Comparison of ENCODE assay signal across 19 cellular contexts in genomic region chr14:22641851-22642250, GRCh38. TPM values are rescaled to one million over a fixed set of nuclear protein-coding genes. Genes with fewer than 3 reads are reported as not detected.
DNase-seq lines count a peak whose midpoint lies in the region; ATAC-seq, FAIRE-seq and TF ChIP-seq lines count a peak whose summit lies in the region.
"Had no signal": no experiment of that assay in that cellular context is flagged by ENCODE, and none has a peak within 500 bp of the region (broad histone marks: within the 10 kb centered on the region; RNA-seq: fewer than 3 reads in every experiment).

No MANE protein-coding gene starts in this region.

- TF ChIP-seq CTCF in Calu3 (IDR thresholded peaks at IDR 0.05; ENCODE audit: unreplicated experiment) (no peak), GM12878 (IDR thresholded peaks at IDR 0.05 in 2 of 3, conservative IDR thresholded peaks at IDR 0.05 in 1 of 3; ENCODE audit: control insufficient read depth in 2 of 3, extremely low read depth in 1 of 3, insufficient read depth in 1 of 3, low read depth in 3 of 3, low read length in 3 of 3) (no peak), HepG2 (CRISPR knock-in tag; IDR thresholded peaks at IDR 0.05) (no peak), gastroesophageal sphincter (IDR thresholded peaks at IDR 0.05) (no peak), heart left ventricle (IDR thresholded peaks at IDR 0.05) (no peak), suprapubic skin (IDR thresholded peaks at IDR 0.05) (no peak)

- H3K9ac ChIP-seq in GM12878 (ENCODE audit: control insufficient read depth, insufficient read depth, low read length) (no peak overlapping the region), HepG2 (ENCODE audit: insufficient read depth, low read depth, low read length) (no peak overlapping the region)
- H3K9ac ChIP-seq: BLaER1 treated with 17β-estradiol and CSF1 and Interleukin-3, amounts not matched to agents 10 nM and 100 nM had no signal

- TF ChIP-seq RAD21 in GM12878 (IDR thresholded peaks at IDR 0.05; ENCODE audit: insufficient read depth, low read depth, low read length) (no peak), HepG2 (CRISPR knock-in tag; IDR thresholded peaks at IDR 0.05) (no peak)

- H3K4me3 ChIP-seq in GM12878 = no peak overlapping the region
- no peak overlapping the region for H3K4me3 ChIP-seq in HepG2 (replicated peaks in 1 of 3; ENCODE audit: insufficient read depth in 1 of 3, low read depth in 2 of 3, low read length in 3 of 3)
- no peak overlapping the region for H3K4me3 ChIP-seq in gastroesophageal sphincter
- H3K4me3 ChIP-seq in heart left ventricle = no peak overlapping the region
- H3K4me3 ChIP-seq in suprapubic skin = no peak overlapping the region
- H3K4me3 ChIP-seq: BLaER1 treated with 17β-estradiol and CSF1 and Interleukin-3, amounts not matched to agents 10 nM and 100 nM; SJSA1 had no signal

- RAD21 ChIA-PET in GM12878 (lab: Charles Lee; ENCODE audit: unreplicated experiment) = interaction anchor here (1.2 to 2.0 kb wide), 2 partner anchors 70 to 71 kb away, joined by 3 to 7 read pairs; no protein-coding TSS in a partner anchor

- no peak overlapping the region for H3K27ac ChIP-seq in GM12878 (ENCODE audit: control insufficient read depth, insufficient read depth)
- H3K27ac ChIP-seq in HepG2 (ENCODE audit: extremely low read length, insufficient read depth, low read length) = no peak overlapping the region
- no peak overlapping the region for H3K27ac ChIP-seq in gastroesophageal sphincter
- H3K27ac ChIP-seq in heart left ventricle = no peak overlapping the region
- no peak overlapping the region for H3K27ac ChIP-seq in suprapubic skin
- H3K27ac ChIP-seq: BLaER1 treated with 17β-estradiol and CSF1 and Interleukin-3, amounts not matched to agents 10 nM and 100 nM; SJSA1 had no signal

- peak; percentile 7 for DNase-seq in Calu3
- DNase-seq in LoVo (ENCODE audit: low spot score) = peak; percentile 73
- no peak for DNase-seq in GM12878 (ENCODE audit: low read depth, low spot score)
- DNase-seq in HepG2 (ENCODE audit: low spot score) = no peak
- DNase-seq in heart left ventricle = no peak
- no peak for DNase-seq in NK-92 (lab: John Stamatoyannopoulos, UW; ENCODE audit: unreplicated experiment)
- DNase-seq in suprapubic skin (ENCODE audit: low spot score in 2 of 2) = no peak
- DNase-seq: CD8-positive, alpha-beta memory T cell; GF-D8; H7; NCI-H1436 treated with DMSO at 0.1 percent for 48 hours; NCI-H2081 treated with DMSO at 0.1 percent for 48 hours; NCI-H510A treated with DMSO at 0.1 percent for 48 hours; NCI-H82 had no signal

- no peaks in the 10 kb centered on the region for H3K9me3 Mint-ChIP-seq in Calu3 (ENCODE audit: low read depth, unreplicated experiment)
- H3K9me3 Mint-ChIP-seq: CD8-positive, alpha-beta memory T cell had no signal

- POLR2A ChIA-PET in GM12878 (lab: Charles Lee) (no interaction called here), HepG2 (lab: Yijun Ruan, JAX) (interaction anchor here (0.7 kb wide), 1 partner anchor 132 kb away, joined by 3 read pairs; no protein-coding TSS in a partner anchor)

- no peaks in the 10 kb centered on the region for H3K27me3 Mint-ChIP-seq in Calu3 (ENCODE audit: unreplicated experiment)
- H3K27me3 Mint-ChIP-seq: CD8-positive, alpha-beta memory T cell had no signal

- TF ChIP-seq POLR2A in GM12878 (IDR thresholded peaks at IDR 0.05; ENCODE audit: low read depth, low read length) = no peak
- no peak for TF ChIP-seq POLR2A in HepG2 (IDR thresholded peaks at IDR 0.05; ENCODE audit: insufficient read depth in 1 of 2, low read depth in 2 of 2, low read length in 2 of 2)
- TF ChIP-seq POLR2A in gastroesophageal sphincter (IDR thresholded peaks at IDR 0.05) = no peak
- no peak for TF ChIP-seq POLR2A in heart left ventricle (IDR thresholded peaks at IDR 0.05)
- no peak for TF ChIP-seq POLR2A in suprapubic skin (IDR thresholded peaks at IDR 0.05)

- H2AFZ ChIP-seq in GM12878 (ENCODE audit: control insufficient read depth, low read depth, low read length) (no peak overlapping the region), HepG2 (ENCODE audit: low read length) (no peak overlapping the region)

- ATAC-seq in GM12878 (no peak), HepG2 (peak; percentile 51), gastroesophageal sphincter (no peak), heart left ventricle (no peak)

- 15% methylated on average over 3 of the region's 3 CpGs for WGBS in GM12878 (ENCODE audit: insufficient coverage, insufficient replicate concordance, low lambda C conversion rate, missing lambda C conversion rate)
- WGBS in HepG2 (ENCODE audit: low lambda C conversion rate) = 3% methylated on average over 3 of the region's 3 CpGs
- 42 to 52% methylated on average over 2 to 3 of the region's 3 CpGs for WGBS in gastroesophageal sphincter (ENCODE audit: low coverage in 1 of 2), 2 donors
- WGBS in heart left ventricle, 4 donors = 40 to 58% (median 53%) methylated on average over 3 of the region's 3 CpGs
- WGBS in suprapubic skin = 64% methylated on average over 3 of the region's 3 CpGs

- H3K36me3 ChIP-seq in GM12878 (ENCODE audit: control insufficient read depth in 2 of 2, insufficient read depth in 2 of 2, low read length in 1 of 2) (no peaks in the 10 kb centered on the region), HepG2 (replicated peaks in 1 of 2; ENCODE audit: control insufficient read depth in 1 of 2, insufficient read depth in 2 of 2, low read length in 2 of 2) (no peaks in the 10 kb centered on the region), gastroesophageal sphincter (no peaks in the 10 kb centered on the region), heart left ventricle (no peaks in the 10 kb centered on the region), suprapubic skin (no peaks in the 10 kb centered on the region)
- H3K36me3 ChIP-seq: BLaER1 treated with 17β-estradiol and CSF1 and Interleukin-3, amounts not matched to agents 10 nM and 100 nM; SJSA1 had no signal

- TF ChIP-seq EP300 in GM12878 (IDR thresholded peaks at IDR 0.05; ENCODE audit: borderline replicate concordance in 1 of 2, control insufficient read depth in 1 of 2, low read depth in 2 of 2, low read length in 2 of 2) (no peak), HepG2 (IDR thresholded peaks at IDR 0.05; ENCODE audit: low read depth in 2 of 2, low read length in 2 of 2) (no peak), HepG2 (CRISPR knock-in tag; IDR thresholded peaks at IDR 0.05; ENCODE audit: borderline replicate concordance) (no peak), gastroesophageal sphincter (IDR thresholded peaks at IDR 0.05) (no peak), suprapubic skin (IDR thresholded peaks at IDR 0.05) (no peak)

- no peaks in the 10 kb centered on the region for H3K4me1 ChIP-seq in GM12878 (ENCODE audit: control insufficient read depth, insufficient read depth, low read length)
- H3K4me1 ChIP-seq in HepG2 (ENCODE audit: insufficient read depth, low read length) = peaks cover 14% of the 10 kb centered on the region
- H3K4me1 ChIP-seq in gastroesophageal sphincter = no peaks in the 10 kb centered on the region
- peaks cover 0 to 7% (median 0%) of the 10 kb centered on the region in 12 donors for H3K4me1 ChIP-seq in heart left ventricle
- no peaks in the 10 kb centered on the region for H3K4me1 ChIP-seq in suprapubic skin
- H3K4me1 ChIP-seq: SJSA1 had no signal

- H3K79me2 ChIP-seq in GM12878 (ENCODE audit: control insufficient read depth, insufficient read depth, low read length) (no peaks in the 10 kb centered on the region), HepG2 (ENCODE audit: insufficient read depth, low read length) (no peaks in the 10 kb centered on the region)

- H3K9me3 ChIP-seq in GM12878 (replicated peaks; ENCODE audit: control insufficient read depth, insufficient read depth, low read length) (no peaks in the 10 kb centered on the region), HepG2 (ENCODE audit: low read length) (no peaks in the 10 kb centered on the region), gastroesophageal sphincter (no peaks in the 10 kb centered on the region), heart left ventricle (no peaks in the 10 kb centered on the region), suprapubic skin (no peaks in the 10 kb centered on the region)
- H3K9me3 ChIP-seq: SJSA1 had no signal

- FAIRE-seq in GM12878 (lab: Jason Lieb, UNC) (peak; percentile 66), HepG2 (lab: Jason Lieb, UNC) (peak; percentile 4)
- FAIRE-seq: A204.1 had no signal

- no peak overlapping the region for H3K4me3 Mint-ChIP-seq in Calu3 (ENCODE audit: low read depth, unreplicated experiment)
- H3K4me3 Mint-ChIP-seq: CD8-positive, alpha-beta memory T cell had no signal

- CTCF ChIA-PET in Calu3 (lab: Charles Lee) (interaction anchor here (0.5 to 1.2 kb wide), 5 partner anchors 11 to 181 kb away, joined by 3 to 5 read pairs (median 3); no protein-coding TSS in a partner anchor), GM12878 (lab: Yijun Ruan, JAX) (interaction anchor here (0.8 to 5.4 kb wide), 5 partner anchors 9 to 210 kb away, joined by 3 to 36 read pairs (median 6); no protein-coding TSS in a partner anchor), HepG2 (lab: Yijun Ruan, JAX; ENCODE audit: low intra/inter-chr PET ratio, low total read pairs) (interaction anchor here (1.7 kb wide), 1 partner anchor 85 kb away, joined by 6 read pairs; no protein-coding TSS in a partner anchor)

- H4K20me1 ChIP-seq in GM12878 (ENCODE audit: control insufficient read depth, insufficient read depth) (no peaks in the 10 kb centered on the region), HepG2 (ENCODE audit: insufficient read depth, low read length) (no peaks in the 10 kb centered on the region)
- H4K20me1 ChIP-seq: BLaER1 treated with 17β-estradiol and CSF1 and Interleukin-3, amounts not matched to agents 10 nM and 100 nM had no signal

- BruUV-seq in Calu3 (replicated peaks; lab: Mats Ljungman, UMichigan) (no TSS peak), GM12878 (replicated peaks; lab: Mats Ljungman, UMichigan) (no TSS peak), HepG2 (replicated peaks; lab: Mats Ljungman, UMichigan) (no TSS peak)

- peaks cover 6% of the 10 kb centered on the region for H3K36me3 Mint-ChIP-seq in Calu3 (ENCODE audit: insufficient read depth, unreplicated experiment)
- H3K36me3 Mint-ChIP-seq: CD8-positive, alpha-beta memory T cell had no signal

- in situ Hi-C loops in GM12878 (cut with MboI) (no loop called here), HepG2 (cut with HindIII; ENCODE audit: extremely low pct_ligation_motif_present, low pct_unique_long_range_greater_than_20kb) (no loop called here)

- no peak overlapping the region for H3K27ac Mint-ChIP-seq in Calu3 (ENCODE audit: unreplicated experiment)
- H3K27ac Mint-ChIP-seq: CD8-positive, alpha-beta memory T cell had no signal

- no peaks in the 10 kb centered on the region for H3K27me3 ChIP-seq in GM12878 (replicated peaks in 1 of 2; ENCODE audit: control insufficient read depth in 2 of 2, insufficient read depth in 2 of 2, low read length in 1 of 2)
- no peaks in the 10 kb centered on the region for H3K27me3 ChIP-seq in HepG2 (ENCODE audit: control insufficient read depth in 1 of 2, insufficient read depth in 2 of 2, low read length in 2 of 2)
- H3K27me3 ChIP-seq in gastroesophageal sphincter = no peaks in the 10 kb centered on the region
- no peaks in the 10 kb centered on the region for H3K27me3 ChIP-seq in heart left ventricle
- H3K27me3 ChIP-seq in suprapubic skin = no peaks in the 10 kb centered on the region
- H3K27me3 ChIP-seq: BLaER1 treated with 17β-estradiol and CSF1 and Interleukin-3, amounts not matched to agents 10 nM and 100 nM; SJSA1 had no signal

- SMC1A ChIA-PET in GM12878 (lab: Charles Lee; ENCODE audit: uncharacterized antibody, unreplicated experiment) = interaction anchor here (1.1 to 3.3 kb wide), 4 partner anchors 40 to 79 kb away, joined by 3 to 13 read pairs (median 6); no protein-coding TSS in a partner anchor

- no peak overlapping the region for H3K4me2 ChIP-seq in GM12878 (ENCODE audit: control insufficient read depth, insufficient read depth)
- no peak overlapping the region for H3K4me2 ChIP-seq in HepG2 (ENCODE audit: low read depth, low read length)
- H3K4me2 ChIP-seq: BLaER1 treated with 17β-estradiol and CSF1 and Interleukin-3, amounts not matched to agents 10 nM and 100 nM had no signal

- intact Hi-C loops in Calu3 (cut with micrococcal nuclease; ENCODE audit: unreplicated experiment) (no loop called here), GM12878 (cut with micrococcal nuclease; ENCODE audit: unreplicated experiment) (no loop called here), HepG2 (cut with micrococcal nuclease; ENCODE audit: unreplicated experiment) (no loop called here), heart left ventricle (cut with DNase I) (loop anchor here in 1 of 10 donors (5.0 kb wide), 1 partner anchor 250 kb away; no protein-coding TSS in a partner anchor)

- peaks cover 44% of the 10 kb centered on the region for H3K4me1 Mint-ChIP-seq in Calu3 (ENCODE audit: low read depth, unreplicated experiment)

RNA-seq across cellular contexts. Expression of gene OR6J1, which starts 2.3 kb away (rescaled TPM):
- not detected in 2 replicates for total RNA-seq in Calu3 (2022)
- 0.10 TPM in 1 of 2 replicates, not detected in the other for total RNA-seq in GM12878 (2013; cell fraction: nucleolus; rRNA removed)
- total RNA-seq in GM12878 (2014; rRNA removed) = not detected in 2 replicates
- total RNA-seq in GM12878 (2014; rRNA removed; fragmentation: Illumina TruSeq; extraction: Trizol) = not detected in 2 replicates
- total RNA-seq in GM12878 (2021) = not detected in 2 replicates
- not detected for polyA plus RNA-seq in GM12878 (2011; ENCODE audit: low read depth)
- polyA plus RNA-seq in GM12878 (2011; rRNA removed) = not detected in 2 replicates
- not detected in 2 replicates for polyA plus RNA-seq in GM12878 (2011; cell fraction: cytosol; rRNA removed)
- 0.03 TPM in 1 of 2 replicates, not detected in the other for polyA plus RNA-seq in GM12878 (2011; cell fraction: nucleus; rRNA removed)
- polyA plus RNA-seq in GM12878 (2012) = not detected in 2 replicates
- not detected in 2 replicates for polyA plus RNA-seq in GM12878 (2014; fragmentation: Illumina TruSeq; extraction: Trizol)
- polyA plus RNA-seq in GM12878 (2014; fragmentation: Nextera tagmentation; extraction: Ambion mirVana) = not detected
- not detected in 2 replicates for polyA plus RNA-seq in GM12878 (2014; rRNA removed)
- not detected for polyA plus RNA-seq in GM12878 (2016; fragmentation: Nextera tagmentation; extraction: Ambion mirVana)
- 0.10 TPM in 1 of 2 replicates, not detected in the other for polyA minus RNA-seq in GM12878 (2011; rRNA and poly(A)+ RNA removed)
- not detected in 2 replicates for polyA minus RNA-seq in GM12878 (2011; cell fraction: cytosol; rRNA and poly(A)+ RNA removed)
- polyA minus RNA-seq in GM12878 (2011; cell fraction: nucleus; rRNA and poly(A)+ RNA removed) = not detected in 2 replicates
- not detected in 2 replicates for total RNA-seq in HepG2 (2016; rRNA removed; fragmentation: Illumina TruSeq; extraction: Trizol)
- total RNA-seq in HepG2 (2016; cell fraction: cytosol; rRNA removed; fragmentation: Illumina TruSeq; extraction: Trizol; ENCODE audit: low read depth) = not detected in 2 replicates
- not detected in 2 replicates for total RNA-seq in HepG2 (2016; cell fraction: insoluble cytoplasmic fraction; rRNA removed; fragmentation: Illumina TruSeq; extraction: Trizol)
- not detected in 2 replicates for total RNA-seq in HepG2 (2016; cell fraction: membrane; rRNA removed; fragmentation: Illumina TruSeq; extraction: Trizol)
- not detected in 2 replicates for total RNA-seq in HepG2 (2016; cell fraction: nucleus; rRNA removed; fragmentation: Illumina TruSeq; extraction: Trizol)
- not detected in 2 replicates for polyA plus RNA-seq in HepG2 (2011; rRNA removed)
- polyA plus RNA-seq in HepG2 (2011; cell fraction: cytosol; rRNA removed) = not detected in 2 replicates
- not detected in 2 replicates for polyA plus RNA-seq in HepG2 (2011; cell fraction: nucleus; rRNA removed)
- not detected in 2 replicates for polyA plus RNA-seq in HepG2 (2012)
- not detected in 2 replicates for polyA plus RNA-seq in HepG2 (2016; cell fraction: cytosol; fragmentation: Illumina TruSeq; extraction: Trizol; ENCODE audit: low read depth)
- not detected in 2 replicates for polyA plus RNA-seq in HepG2 (2016; cell fraction: insoluble cytoplasmic fraction; fragmentation: Illumina TruSeq; extraction: Trizol; ENCODE audit: low read depth)
- not detected in 2 replicates for polyA plus RNA-seq in HepG2 (2016; cell fraction: membrane; fragmentation: Illumina TruSeq; extraction: Trizol; ENCODE audit: low read depth)
- not detected in 2 replicates for polyA plus RNA-seq in HepG2 (2016; cell fraction: nucleus; fragmentation: Illumina TruSeq; extraction: Trizol; ENCODE audit: insufficient read depth, low read depth)
- polyA minus RNA-seq in HepG2 (2011; rRNA and poly(A)+ RNA removed; ENCODE audit: low replicate concordance) = not detected in 2 replicates
- polyA minus RNA-seq in HepG2 (2011; cell fraction: cytosol; rRNA and poly(A)+ RNA removed) = not detected in 2 replicates
- not detected in 2 replicates for polyA minus RNA-seq in HepG2 (2011; cell fraction: nucleus; rRNA and poly(A)+ RNA removed)
- under 1 TPM in 1 of 4 donors, not detected in 3; 0.12 TPM for total RNA-seq in gastroesophageal sphincter
- total RNA-seq in heart left ventricle = under 1 TPM in 1 of 9 donors, not detected in 8; 0.06 TPM
- not detected for polyA plus RNA-seq in heart left ventricle
- total RNA-seq in suprapubic skin = not detected
- total RNA-seq: CD8-positive, alpha-beta memory T cell; H7; HT-29; SJSA1 had no signal
- polyA plus RNA-seq: CD8-positive, alpha-beta memory T cell had no signal

RNA-seq across cellular contexts. Expression of gene ABHD4, which starts 43.8 kb away (rescaled TPM):
- total RNA-seq in Calu3 (2022) (11.2 and 11.6 TPM in 2 replicates), GM12878 (2014; rRNA removed) (4.7 and 5.6 TPM in 2 replicates), GM12878 (2014; rRNA removed; fragmentation: Illumina TruSeq; extraction: Trizol) (4.7 and 5.4 TPM in 2 replicates), GM12878 (2021) (10.2 and 15.1 TPM in 2 replicates), HepG2 (2016; rRNA removed; fragmentation: Illumina TruSeq; extraction: Trizol) (16.1 and 22.8 TPM in 2 replicates), gastroesophageal sphincter (10 to 100 TPM; 23.8 to 42.0 (median 31.0) TPM), heart left ventricle (10 to 100 TPM; 16.8 to 35.5 (median 25.9) TPM), suprapubic skin (10 to 100 TPM; 15.3 to 30.4 (median 21.8) TPM)
- total RNA-seq in GM12878 (2013; cell fraction: nucleolus; rRNA removed) = 21.4 and 23.0 TPM in 2 replicates
- polyA plus RNA-seq in GM12878 (2011; ENCODE audit: low read depth) = 10.5 TPM
- polyA plus RNA-seq in GM12878 (2011; rRNA removed) (17.4 and 28.7 TPM in 2 replicates), GM12878 (2014; fragmentation: Illumina TruSeq; extraction: Trizol) (10.6 and 12.9 TPM in 2 replicates), GM12878 (2014; fragmentation: Nextera tagmentation; extraction: Ambion mirVana) (1 to 10 TPM; 7.7 to 7.9 TPM), GM12878 (2014; rRNA removed) (10.5 and 11.5 TPM in 2 replicates), GM12878 (2016; fragmentation: Nextera tagmentation; extraction: Ambion mirVana) (10 to 100 TPM; 12.6 to 14.3 TPM), HepG2 (2011; rRNA removed) (47.5 and 48.1 TPM in 2 replicates), heart left ventricle (10 to 100 TPM; 10.4 to 18.0 TPM)
- 33.7 and 34.0 TPM in 2 replicates for polyA plus RNA-seq in GM12878 (2011; cell fraction: cytosol; rRNA removed)
- polyA plus RNA-seq in GM12878 (2011; cell fraction: nucleus; rRNA removed) = 19.1 and 31.7 TPM in 2 replicates
- polyA plus RNA-seq in GM12878 (2012) = 10.8 and 15.4 TPM in 2 replicates
- 25.3 and 34.6 TPM in 2 replicates for polyA minus RNA-seq in GM12878 (2011; rRNA and poly(A)+ RNA removed)
- polyA minus RNA-seq in GM12878 (2011; cell fraction: cytosol; rRNA and poly(A)+ RNA removed) = 6.5 and 7.5 TPM in 2 replicates
- polyA minus RNA-seq in GM12878 (2011; cell fraction: nucleus; rRNA and poly(A)+ RNA removed) = 11.6 and 12.0 TPM in 2 replicates
- total RNA-seq in HepG2 (2016; cell fraction: cytosol; rRNA removed; fragmentation: Illumina TruSeq; extraction: Trizol; ENCODE audit: low read depth) = 1.9 and 2.6 TPM in 2 replicates
- 13.5 and 23.6 TPM in 2 replicates for total RNA-seq in HepG2 (2016; cell fraction: insoluble cytoplasmic fraction; rRNA removed; fragmentation: Illumina TruSeq; extraction: Trizol)
- 5.5 and 6.1 TPM in 2 replicates for total RNA-seq in HepG2 (2016; cell fraction: membrane; rRNA removed; fragmentation: Illumina TruSeq; extraction: Trizol)
- total RNA-seq in HepG2 (2016; cell fraction: nucleus; rRNA removed; fragmentation: Illumina TruSeq; extraction: Trizol) = 15.3 and 18.4 TPM in 2 replicates
- 40.5 and 42.2 TPM in 2 replicates for polyA plus RNA-seq in HepG2 (2011; cell fraction: cytosol; rRNA removed)
- 28.4 and 31.8 TPM in 2 replicates for polyA plus RNA-seq in HepG2 (2011; cell fraction: nucleus; rRNA removed)
- 28.4 and 31.9 TPM in 2 replicates for polyA plus RNA-seq in HepG2 (2012)
- polyA plus RNA-seq in HepG2 (2016; cell fraction: cytosol; fragmentation: Illumina TruSeq; extraction: Trizol; ENCODE audit: low read depth) = 4.3 and 5.4 TPM in 2 replicates
- 31.7 and 36.0 TPM in 2 replicates for polyA plus RNA-seq in HepG2 (2016; cell fraction: insoluble cytoplasmic fraction; fragmentation: Illumina TruSeq; extraction: Trizol; ENCODE audit: low read depth)
- 10.4 and 12.8 TPM in 2 replicates for polyA plus RNA-seq in HepG2 (2016; cell fraction: membrane; fragmentation: Illumina TruSeq; extraction: Trizol; ENCODE audit: low read depth)
- polyA plus RNA-seq in HepG2 (2016; cell fraction: nucleus; fragmentation: Illumina TruSeq; extraction: Trizol; ENCODE audit: insufficient read depth, low read depth) = 27.4 and 28.0 TPM in 2 replicates
- 45.6 and 63.5 TPM in 2 replicates for polyA minus RNA-seq in HepG2 (2011; rRNA and poly(A)+ RNA removed; ENCODE audit: low replicate concordance)
- polyA minus RNA-seq in HepG2 (2011; cell fraction: cytosol; rRNA and poly(A)+ RNA removed) = 14.6 and 19.0 TPM in 2 replicates
- polyA minus RNA-seq in HepG2 (2011; cell fraction: nucleus; rRNA and poly(A)+ RNA removed) = 26.9 and 36.6 TPM in 2 replicates

RNA-seq across cellular contexts. Expression of gene DAD1, which starts 52.8 kb away (rescaled TPM):
- total RNA-seq in Calu3 (2022) (196 and 197 TPM in 2 replicates), GM12878 (2014; rRNA removed) (248 and 269 TPM in 2 replicates), GM12878 (2014; rRNA removed; fragmentation: Illumina TruSeq; extraction: Trizol) (210 and 218 TPM in 2 replicates), GM12878 (2021) (161 and 169 TPM in 2 replicates), HepG2 (2016; rRNA removed; fragmentation: Illumina TruSeq; extraction: Trizol) (385 and 558 TPM in 2 replicates), gastroesophageal sphincter (100 to 1,000 TPM; 123 to 228 (median 171) TPM), heart left ventricle (100 to 1,000 TPM; 108 to 236 (median 147) TPM), suprapubic skin (100 to 1,000 TPM; 110 to 212 (median 187) TPM)
- total RNA-seq in GM12878 (2013; cell fraction: nucleolus; rRNA removed) = 77.8 and 78.3 TPM in 2 replicates
- 154 TPM for polyA plus RNA-seq in GM12878 (2011; ENCODE audit: low read depth)
- polyA plus RNA-seq in GM12878 (2011; rRNA removed) (302 and 306 TPM in 2 replicates), GM12878 (2014; fragmentation: Illumina TruSeq; extraction: Trizol) (306 and 315 TPM in 2 replicates), GM12878 (2014; fragmentation: Nextera tagmentation; extraction: Ambion mirVana) (100 to 1,000 TPM; 711 to 920 TPM), GM12878 (2014; rRNA removed) (294 and 324 TPM in 2 replicates), GM12878 (2016; fragmentation: Nextera tagmentation; extraction: Ambion mirVana) (100 to 1,000 TPM; 604 to 609 TPM), HepG2 (2011; rRNA removed) (508 and 626 TPM in 2 replicates), heart left ventricle (100 to 1,000 TPM; 129 to 402 TPM)
- 434 and 580 TPM in 2 replicates for polyA plus RNA-seq in GM12878 (2011; cell fraction: cytosol; rRNA removed)
- polyA plus RNA-seq in GM12878 (2011; cell fraction: nucleus; rRNA removed) = 112 and 139 TPM in 2 replicates
- 237 and 253 TPM in 2 replicates for polyA plus RNA-seq in GM12878 (2012)
- polyA minus RNA-seq in GM12878 (2011; rRNA and poly(A)+ RNA removed) = 104 and 162 TPM in 2 replicates
- 33.4 and 47.1 TPM in 2 replicates for polyA minus RNA-seq in GM12878 (2011; cell fraction: cytosol; rRNA and poly(A)+ RNA removed)
- polyA minus RNA-seq in GM12878 (2011; cell fraction: nucleus; rRNA and poly(A)+ RNA removed) = 42.2 and 59.7 TPM in 2 replicates
- total RNA-seq in HepG2 (2016; cell fraction: cytosol; rRNA removed; fragmentation: Illumina TruSeq; extraction: Trizol; ENCODE audit: low read depth) = 148 and 149 TPM in 2 replicates
- total RNA-seq in HepG2 (2016; cell fraction: insoluble cytoplasmic fraction; rRNA removed; fragmentation: Illumina TruSeq; extraction: Trizol) = 449 and 577 TPM in 2 replicates
- total RNA-seq in HepG2 (2016; cell fraction: membrane; rRNA removed; fragmentation: Illumina TruSeq; extraction: Trizol) = 133 and 150 TPM in 2 replicates
- 382 and 439 TPM in 2 replicates for total RNA-seq in HepG2 (2016; cell fraction: nucleus; rRNA removed; fragmentation: Illumina TruSeq; extraction: Trizol)
- polyA plus RNA-seq in HepG2 (2011; cell fraction: cytosol; rRNA removed) = 1,110 and 1,232 TPM in 2 replicates
- polyA plus RNA-seq in HepG2 (2011; cell fraction: nucleus; rRNA removed) = 187 and 222 TPM in 2 replicates
- 327 and 493 TPM in 2 replicates for polyA plus RNA-seq in HepG2 (2012)
- polyA plus RNA-seq in HepG2 (2016; cell fraction: cytosol; fragmentation: Illumina TruSeq; extraction: Trizol; ENCODE audit: low read depth) = 141 and 152 TPM in 2 replicates
- polyA plus RNA-seq in HepG2 (2016; cell fraction: insoluble cytoplasmic fraction; fragmentation: Illumina TruSeq; extraction: Trizol; ENCODE audit: low read depth) = 395 and 434 TPM in 2 replicates
- polyA plus RNA-seq in HepG2 (2016; cell fraction: membrane; fragmentation: Illumina TruSeq; extraction: Trizol; ENCODE audit: low read depth) = 122 and 125 TPM in 2 replicates
- 602 and 624 TPM in 2 replicates for polyA plus RNA-seq in HepG2 (2016; cell fraction: nucleus; fragmentation: Illumina TruSeq; extraction: Trizol; ENCODE audit: insufficient read depth, low read depth)
- polyA minus RNA-seq in HepG2 (2011; rRNA and poly(A)+ RNA removed; ENCODE audit: low replicate concordance) = 261 and 460 TPM in 2 replicates
- polyA minus RNA-seq in HepG2 (2011; cell fraction: cytosol; rRNA and poly(A)+ RNA removed) = 132 TPM in 2 replicates
- 79.2 and 94.7 TPM in 2 replicates for polyA minus RNA-seq in HepG2 (2011; cell fraction: nucleus; rRNA and poly(A)+ RNA removed)

Comparison
In these comparisons a context has a peak if more than half of its experiments do, and no peak if none do; other contexts are left out.
1. DNase-seq: peak in Calu3 (single experiment) and LoVo (single experiment); none in GM12878 (single experiment), HepG2 (single experiment), heart left ventricle (0 of 5), NK-92 (single experiment) and suprapubic skin (0 of 2).